Comparison of ENCODE assay signal across 17 cellular contexts in genomic region chr17:49480833-49481615, GRCh38. TPM values are rescaled to one million over a fixed set of nuclear protein-coding genes. Genes with fewer than 3 reads are reported as not detected.
A peak's percentile ranks its signal among the peaks of the same experiment; 100 is the strongest.
DNase-seq lines count a peak whose midpoint lies in the region; ATAC-seq and TF ChIP-seq lines count a peak whose summit lies in the region.
"Had no signal": no experiment of that assay in that cellular context is flagged by ENCODE, and none has a peak within 500 bp of the region (broad histone marks: within the 10 kb centered on the region; RNA-seq: fewer than 3 reads in every experiment).

No MANE protein-coding gene starts in this region.

- CTCF ChIA-PET in HEK293 (lab: Yijun Ruan, JAX), result no interaction called here
- CTCF ChIA-PET in activated naive CD4-positive, alpha-beta T cell treated with anti-CD3 and anti-CD28 coated beads for 36 hours (lab: Charles Lee), result interaction anchor here (0.9 to 1.7 kb wide), 2 partner anchors 72 to 76 kb away, joined by 3 to 5 read pairs; no protein-coding TSS in a partner anchor

- H3K9me3 Mint-ChIP-seq in natural killer cell treated with Interleukin-12 subunit alpha and Interleukin-12 subunit beta and Interleukin-15 and Interleukin-18, amount 100 ng/mL, for 72 hours, result no peaks in the 10 kb centered on the region
- H3K9me3 Mint-ChIP-seq in activated naive CD4-positive, alpha-beta T cell treated with anti-CD3 and anti-CD28 coated beads for 36 hours, result no peaks in the 10 kb centered on the region
- H3K9me3 Mint-ChIP-seq: HFFc6 had no signal

- H3K4me1 Mint-ChIP-seq in natural killer cell treated with Interleukin-12 subunit alpha and Interleukin-12 subunit beta and Interleukin-15 and Interleukin-18, amount 100 ng/mL, for 72 hours (ENCODE audit: low read depth in 2 of 2), result no peaks in the 10 kb centered on the region
- H3K4me1 Mint-ChIP-seq in activated naive CD4-positive, alpha-beta T cell treated with anti-CD3 and anti-CD28 coated beads for 36 hours (ENCODE audit: low read depth), result no peaks in the 10 kb centered on the region

- no peak overlapping the region for H3K14ac ChIP-seq in trophoblast cell (ENCODE audit: low read length)

- TF ChIP-seq CTCF in HEK293 (tag by site-specific recombination; IDR thresholded peaks at IDR 0.05), result no peak

- no peak overlapping the region for H2BK120ac ChIP-seq in mesendoderm (ENCODE audit: low read depth, low read length)
- H2BK120ac ChIP-seq in trophoblast cell (ENCODE audit: insufficient read depth, low read length, poor library complexity), result no peak overlapping the region

- H2BK5ac ChIP-seq in mesendoderm (ENCODE audit: low read length) (no peak overlapping the region), trophoblast cell (ENCODE audit: low read depth, low read length, poor library complexity) (no peak overlapping the region)

- peak; percentile 26 for DNase-seq in mesendoderm
- DNase-seq in trophoblast cell, result no peak
- no peak for DNase-seq in natural killer cell treated with Interleukin-12 subunit alpha and Interleukin-12 subunit beta and Interleukin-15 and Interleukin-18, amount 100 ng/mL, for 72 hours (ENCODE audit: low spot score)
- DNase-seq in activated naive CD4-positive, alpha-beta T cell treated with anti-CD3 and anti-CD28 coated beads for 36 hours, result no peak
- DNase-seq: 8988T; AML-193; CD4-positive, alpha-beta T cell; DMS79; GOT3; HFFc6 had no signal

- no peak overlapping the region for H2AFZ ChIP-seq in trophoblast cell (ENCODE audit: insufficient read depth, low read length, poor library complexity)

- H3K18ac ChIP-seq in mesendoderm (ENCODE audit: low read length) (no peak overlapping the region), trophoblast cell (ENCODE audit: low read length) (no peak overlapping the region)

- H3K9ac ChIP-seq in mesendoderm (ENCODE audit: low read length) (no peak overlapping the region), trophoblast cell (ENCODE audit: low read length) (no peak overlapping the region)
- H3K9ac ChIP-seq: BLaER1 had no signal

- H2BK12ac ChIP-seq in trophoblast cell (ENCODE audit: low read length), result no peak overlapping the region

- H3K4ac ChIP-seq in mesendoderm (ENCODE audit: low read depth, low read length) (no peak overlapping the region), trophoblast cell (ENCODE audit: low read depth, low read length) (no peak overlapping the region)

- H3K4me3 Mint-ChIP-seq in natural killer cell treated with Interleukin-12 subunit alpha and Interleukin-12 subunit beta and Interleukin-15 and Interleukin-18, amount 100 ng/mL, for 72 hours, result no peak overlapping the region
- no peak overlapping the region for H3K4me3 Mint-ChIP-seq in activated naive CD4-positive, alpha-beta T cell treated with anti-CD3 and anti-CD28 coated beads for 36 hours
- H3K4me3 Mint-ChIP-seq: CD4-positive, alpha-beta T cell; HFFc6 had no signal

- H3K36me3 ChIP-seq in HEK293 (ENCODE audit: control insufficient read depth in 2 of 2, insufficient read depth in 1 of 2, low read length in 2 of 2) (no peaks in the 10 kb centered on the region), mesendoderm (ENCODE audit: control insufficient read depth, insufficient read depth, low read length) (no peaks in the 10 kb centered on the region), trophoblast cell (ENCODE audit: control insufficient read depth in 1 of 2, insufficient read depth in 2 of 2, low read length in 2 of 2) (no peaks in the 10 kb centered on the region)
- H3K36me3 ChIP-seq: BLaER1, HAP-1 had no signal

- H4K5ac ChIP-seq in mesendoderm (ENCODE audit: low read length), result no peak overlapping the region

- H3K27ac ChIP-seq in HEK293 (ENCODE audit: extremely low read depth, low read depth, low read length) (no peak overlapping the region), mesendoderm (ENCODE audit: low read depth, low read length) (no peak overlapping the region), trophoblast cell (ENCODE audit: low read depth, low read length) (no peak overlapping the region)
- H3K27ac ChIP-seq: BLaER1, HL-60 had no signal

- H3K27me3 ChIP-seq in mesendoderm (ENCODE audit: insufficient read depth, low read length, poor library complexity), result no peaks in the 10 kb centered on the region
- H3K27me3 ChIP-seq in trophoblast cell (ENCODE audit: insufficient read depth, low read length), result no peaks in the 10 kb centered on the region
- H3K27me3 ChIP-seq: BLaER1 had no signal

- no peak overlapping the region for H3K56ac ChIP-seq in mesendoderm (ENCODE audit: low read length)

- no peak overlapping the region for H3K4me2 ChIP-seq in mesendoderm (ENCODE audit: low read length)
- no peak overlapping the region for H3K4me2 ChIP-seq in trophoblast cell (ENCODE audit: low read length)
- H3K4me2 ChIP-seq: BLaER1 had no signal

- no peak overlapping the region for H3K4me3 ChIP-seq in HEK293 (ENCODE audit: low read depth, low read length)
- no peak overlapping the region for H3K4me3 ChIP-seq in mesendoderm (ENCODE audit: low read length)
- peak overlapping the region; percentile 8 for H3K4me3 ChIP-seq in trophoblast cell (ENCODE audit: low read depth, low read length)
- H3K4me3 ChIP-seq: BLaER1, HAP-1, K562 had no signal

- no peak overlapping the region for H2AK5ac ChIP-seq in mesendoderm (ENCODE audit: low read length)
- H2AK5ac ChIP-seq in trophoblast cell (ENCODE audit: low read length), result no peak overlapping the region

- H3K27ac Mint-ChIP-seq in natural killer cell treated with Interleukin-12 subunit alpha and Interleukin-12 subunit beta and Interleukin-15 and Interleukin-18, amount 100 ng/mL, for 72 hours, result no peak overlapping the region
- H3K27ac Mint-ChIP-seq in activated naive CD4-positive, alpha-beta T cell treated with anti-CD3 and anti-CD28 coated beads for 36 hours, result no peak overlapping the region
- H3K27ac Mint-ChIP-seq: CD4-positive, alpha-beta T cell; HFFc6 had no signal

- no peak overlapping the region for H3K23ac ChIP-seq in mesendoderm (ENCODE audit: low read length)
- no peak overlapping the region for H3K23ac ChIP-seq in trophoblast cell (ENCODE audit: low read length)

- no peaks in the 10 kb centered on the region for H3K9me3 ChIP-seq in HEK293 (ENCODE audit: control insufficient read depth, insufficient read depth, low read depth, low read length)
- H3K9me3 ChIP-seq in trophoblast cell (ENCODE audit: insufficient read depth, low read depth, low read length), result no peaks in the 10 kb centered on the region
- H3K9me3 ChIP-seq: BLaER1, HAP-1 had no signal

- no peaks in the 10 kb centered on the region for H3K36me3 Mint-ChIP-seq in natural killer cell treated with Interleukin-12 subunit alpha and Interleukin-12 subunit beta and Interleukin-15 and Interleukin-18, amount 100 ng/mL, for 72 hours
- H3K36me3 Mint-ChIP-seq in activated naive CD4-positive, alpha-beta T cell treated with anti-CD3 and anti-CD28 coated beads for 36 hours (ENCODE audit: low read depth), result no peaks in the 10 kb centered on the region

- no peak overlapping the region for H4K12ac ChIP-seq in trophoblast cell (ENCODE audit: low read depth, low read length)

- intact Hi-C loops in activated naive CD4-positive, alpha-beta T cell treated with anti-CD3 and anti-CD28 coated beads for 36 hours (cut with micrococcal nuclease), result no loop called here

- H3K4me1 ChIP-seq in HEK293 (ENCODE audit: control insufficient read depth, insufficient read depth, low read length), result no peaks in the 10 kb centered on the region
- peaks cover 4% of the 10 kb centered on the region for H3K4me1 ChIP-seq in mesendoderm (ENCODE audit: control insufficient read depth, low read depth, low read length)
- H3K4me1 ChIP-seq in trophoblast cell (ENCODE audit: control insufficient read depth in 1 of 2, insufficient read depth in 2 of 2, low read length in 2 of 2), result no peaks in the 10 kb centered on the region
- H3K4me1 ChIP-seq: HAP-1 had no signal

- H3K79me1 ChIP-seq in mesendoderm (ENCODE audit: low read length), result no peaks in the 10 kb centered on the region
- H3K79me1 ChIP-seq in trophoblast cell (ENCODE audit: low read length), result no peaks in the 10 kb centered on the region

- H3K27me3 Mint-ChIP-seq in natural killer cell treated with Interleukin-12 subunit alpha and Interleukin-12 subunit beta and Interleukin-15 and Interleukin-18, amount 100 ng/mL, for 72 hours, result peaks cover 44 to 47% of the 10 kb centered on the region in 2 donors
- H3K27me3 Mint-ChIP-seq in activated naive CD4-positive, alpha-beta T cell treated with anti-CD3 and anti-CD28 coated beads for 36 hours (ENCODE audit: low read depth), result peaks cover 30% of the 10 kb centered on the region

- H2BK15ac ChIP-seq in mesendoderm (replicated peaks; ENCODE audit: low read depth), result no peak overlapping the region

- POLR2A ChIA-PET in HEK293 (lab: Yijun Ruan, JAX), result no interaction called here

- H4K8ac ChIP-seq in mesendoderm (ENCODE audit: low read depth, low read length) (no peak overlapping the region), trophoblast cell (ENCODE audit: low read depth, low read length) (no peak overlapping the region)

- no CpG with 5 or more reads among the region's 5 CpGs for WGBS in mesendoderm (ENCODE audit: extremely low coverage, insufficient coverage, low lambda C conversion rate)
- no CpG with 5 or more reads among the region's 5 CpGs for WGBS in trophoblast cell (ENCODE audit: extremely low coverage, insufficient coverage, insufficient read length)

- H3K79me2 ChIP-seq in mesendoderm (ENCODE audit: control insufficient read depth, insufficient read depth, low read length) (no peaks in the 10 kb centered on the region), trophoblast cell (ENCODE audit: control insufficient read depth, insufficient read depth, low read length, poor library complexity) (no peaks in the 10 kb centered on the region)

- ATAC-seq in SK-N-SH treated with all-trans-retinoic acid at 6 μM for 48 hours (no peak), HG03108 (IDR thresholded peaks at IDR 0.05; ENCODE audit: unreplicated experiment) (no peak)
- ATAC-seq in natural killer cell treated with Interleukin-12 subunit alpha and Interleukin-12 subunit beta and Interleukin-15 and Interleukin-18, amount 100 ng/mL, for 72 hours, result no peak
- ATAC-seq: K562 had no signal

- H4K91ac ChIP-seq in trophoblast cell (ENCODE audit: low read depth, low read length), result no peak overlapping the region

TF ChIP-seq in HEK293, 187 proteins besides CTCF, POLR2A, EP300 and RAD21:
- peak; percentile 85 for TF ChIP-seq PRDM1 (tag by site-specific recombination; IDR thresholded peaks at IDR 0.05)
- TF ChIP-seq ZNF404 (tag by site-specific recombination; IDR thresholded peaks at IDR 0.05), result no peak
- TF ChIP-seq ZFP3 (tag by site-specific recombination; IDR thresholded peaks at IDR 0.05; ENCODE audit: low read depth), result peak; percentile 72
TF ChIP-seq in HEK293: peak in this region for 2.

TF ChIP-seq in SK-N-SH treated with all-trans-retinoic acid at 6 μM for 48 hours, 23 proteins besides CTCF, POLR2A, EP300 and RAD21:
- TF ChIP-seq BACH2 (CRISPR knock-in tag; IDR thresholded peaks at IDR 0.05; ENCODE audit: borderline replicate concordance), result no peak
- TF ChIP-seq ZFP3 (CRISPR knock-in tag; IDR thresholded peaks at IDR 0.05), result peak; percentile 96

RNA-seq across cellular contexts. Expression of gene NGFR, which starts 14.1 kb away (rescaled TPM):
- polyA plus RNA-seq in mesendoderm (2013, experiment 1 of 2), result 1.8 TPM
- polyA plus RNA-seq in mesendoderm (2013, experiment 2 of 2), result 1.7 TPM
- 0.17 and 0.18 TPM in 2 replicates for polyA plus RNA-seq in trophoblast cell (2013)
- under 1 TPM in 1 of 2 donors, not detected in 1; 0.26 TPM for total RNA-seq in natural killer cell treated with Interleukin-12 subunit alpha and Interleukin-12 subunit beta and Interleukin-15 and Interleukin-18, amount 100 ng/mL, for 72 hours
- total RNA-seq in activated naive CD4-positive, alpha-beta T cell treated with anti-CD3 and anti-CD28 coated beads for 36 hours, result under 1 TPM; 0.12 TPM

Comparison
In these comparisons a context has a peak if more than half of its experiments do, and no peak if none do; other contexts are left out.
1. Of the 2 proteins assayed by ChIP-seq in both HEK293 and SK-N-SH treated with all-trans-retinoic acid at 6 μM for 48 hours: peak only in HEK293: none; only in SK-N-SH treated with all-trans-retinoic acid at 6 μM for 48 hours: none; in both: ZFP3; in neither: 1.